In genomic region chr2:47904903-47905453, GRCh38 we compare ENCODE assay signal across 8 cellular contexts. TPM values are rescaled to one million over a fixed set of nuclear protein-coding genes. Genes with fewer than 3 reads are reported as not detected.
DNase-seq lines count a peak whose midpoint lies in the region; ATAC-seq and TF ChIP-seq lines count a peak whose summit lies in the region.

No MANE protein-coding gene starts in this region.

- peak; percentile 35 to 70 for DNase-seq in NCI-H524 (lab: John Stamatoyannopoulos, UW)
- DNase-seq in NCI-H524 treated with DMSO at 0.1 percent for 48 hours (lab: John Stamatoyannopoulos, UW): no peak
- DNase-seq in activated CD4-positive, alpha-beta T cell treated with anti-CD3 and anti-CD28 coated beads, Interleukin-2, amount 10 ng/mL, durations not matched to agents 24 days and 14 days: no peak
- peak; percentile 42 to 66 (median 65) for DNase-seq in mucosa of descending colon
- DNase-seq in tibial nerve (ENCODE audit: low spot score in 2 of 2): peak; percentile 18 to 19
- no peak for DNase-seq in epidermal melanocyte (ENCODE audit: insufficient read length, low spot score)

- no peaks in the 10 kb centered on the region for H3K27me3 ChIP-seq in endocrine pancreas (ENCODE audit: control insufficient read depth, insufficient read depth, low read length)
- no peaks in the 10 kb centered on the region for H3K27me3 ChIP-seq in tibial nerve

- TF ChIP-seq EP300 in tibial nerve (IDR thresholded peaks at IDR 0.05): no peak

- TF ChIP-seq POLR2A in tibial nerve (IDR thresholded peaks at IDR 0.05): no peak

- TF ChIP-seq CTCF in mucosa of descending colon (IDR thresholded peaks at IDR 0.05) (no peak), tibial nerve (IDR thresholded peaks at IDR 0.05) (no peak)

- peak overlapping the region; percentile 97 to 100 (median 98) for H3K27ac ChIP-seq in tibial nerve

- H3K4me1 ChIP-seq in endocrine pancreas (ENCODE audit: control insufficient read depth, insufficient read depth, low read length) (peaks cover 6% of the 10 kb centered on the region), mucosa of descending colon (ENCODE audit: low read depth) (peaks cover 8% of the 10 kb centered on the region), tibial nerve (peaks cover 0 to 42% (median 8%) of the 10 kb centered on the region in 4 donors)

- intact Hi-C loops in activated CD4-positive, alpha-beta T cell treated with anti-CD3 and anti-CD28 coated beads, Interleukin-2, amount 10 ng/mL, durations not matched to agents 24 days and 14 days (cut with micrococcal nuclease): loop anchor here (5.0 kb wide), 2 partner anchors 33 to 48 kb away; no protein-coding TSS in a partner anchor
- intact Hi-C loops in mucosa of descending colon (cut with DNase I, micrococcal nuclease): loop anchor here in 1 of 2 donors (5.0 kb wide), 1 partner anchor 202 kb away; no protein-coding TSS in a partner anchor

- peak overlapping the region; percentile 98 for H3K9ac ChIP-seq in endocrine pancreas (ENCODE audit: control insufficient read depth, insufficient read depth, low read length)

- 0 to 2% methylated on average over 20 to 23 of the region's 45 CpGs for WGBS in tibial nerve, 2 donors

- peak; percentile 6 for ATAC-seq in HG03432 (IDR thresholded peaks at IDR 0.05; ENCODE audit: unreplicated experiment)
- peak; percentile 4 for ATAC-seq in mucosa of descending colon

- H3K27me3 Mint-ChIP-seq in activated CD4-positive, alpha-beta T cell treated with anti-CD3 and anti-CD28 coated beads, Interleukin-2, amount 10 ng/mL, durations not matched to agents 24 days and 14 days: no peaks in the 10 kb centered on the region

- peak overlapping the region; percentile 99 for H3K27ac Mint-ChIP-seq in activated CD4-positive, alpha-beta T cell treated with anti-CD3 and anti-CD28 coated beads, Interleukin-2, amount 10 ng/mL, durations not matched to agents 24 days and 14 days

- H3K4me3 Mint-ChIP-seq in activated CD4-positive, alpha-beta T cell treated with anti-CD3 and anti-CD28 coated beads, Interleukin-2, amount 10 ng/mL, durations not matched to agents 24 days and 14 days: peak overlapping the region; percentile 98

- no peaks in the 10 kb centered on the region for H3K9me3 Mint-ChIP-seq in activated CD4-positive, alpha-beta T cell treated with anti-CD3 and anti-CD28 coated beads, Interleukin-2, amount 10 ng/mL, durations not matched to agents 24 days and 14 days

- H3K36me3 ChIP-seq in endocrine pancreas (ENCODE audit: control insufficient read depth, insufficient read depth, low read length) (no peaks in the 10 kb centered on the region), mucosa of descending colon (ENCODE audit: low read depth) (no peaks in the 10 kb centered on the region), tibial nerve (no peaks in the 10 kb centered on the region)

- H3K9me3 ChIP-seq in endocrine pancreas (ENCODE audit: control insufficient read depth, low read length): no peaks in the 10 kb centered on the region
- no peaks in the 10 kb centered on the region for H3K9me3 ChIP-seq in mucosa of descending colon
- H3K9me3 ChIP-seq in tibial nerve: no peaks in the 10 kb centered on the region

- H3K36me3 Mint-ChIP-seq in activated CD4-positive, alpha-beta T cell treated with anti-CD3 and anti-CD28 coated beads, Interleukin-2, amount 10 ng/mL, durations not matched to agents 24 days and 14 days (ENCODE audit: low read depth): peaks cover 7% of the 10 kb centered on the region

- H3K4me3 ChIP-seq in endocrine pancreas (ENCODE audit: control insufficient read depth, insufficient read depth, low read length): peak overlapping the region; percentile 98
- H3K4me3 ChIP-seq in mucosa of descending colon: peak overlapping the region; percentile 93
- H3K4me3 ChIP-seq in tibial nerve: peak overlapping the region; percentile 74 to 90 (median 82)

- H3K4me1 Mint-ChIP-seq in activated CD4-positive, alpha-beta T cell treated with anti-CD3 and anti-CD28 coated beads, Interleukin-2, amount 10 ng/mL, durations not matched to agents 24 days and 14 days: peaks cover 39% of the 10 kb centered on the region

RNA-seq across cellular contexts. Expression of gene FBXO11, which starts 1.3 kb away (rescaled TPM):
- total RNA-seq in activated CD4-positive, alpha-beta T cell treated with anti-CD3 and anti-CD28 coated beads, Interleukin-2, amount 10 ng/mL, durations not matched to agents 24 days and 14 days: 50.1 and 51.8 TPM in 2 replicates
- total RNA-seq in mucosa of descending colon (10 to 100 TPM; 40.7 to 70.4 (median 46.7) TPM), tibial nerve (10 to 100 TPM; 49.5 to 98.0 (median 68.8) TPM)

Comparison
In these comparisons a context has a peak if more than half of its experiments do, and no peak if none do; other contexts are left out.
1. DNase-seq: peak in NCI-H524 (2 of 2), mucosa of descending colon (3 of 3) and tibial nerve (2 of 2); none in NCI-H524 treated with DMSO at 0.1 percent for 48 hours (single experiment), activated CD4-positive, alpha-beta T cell treated with anti-CD3 and anti-CD28 coated beads, Interleukin-2, amount 10 ng/mL, durations not matched to agents 24 days and 14 days (single experiment) and epidermal melanocyte (single experiment).
2. Peak in every context shown above with its lines, with median percentiles within 50 percentile points of each other: H3K4me3 ChIP-seq.